Comparison of ENCODE assay signal across 12 cellular contexts in genomic region chr11:68021167-68021787, GRCh38. TPM values are rescaled to one million over a fixed set of nuclear protein-coding genes. Genes with fewer than 3 reads are reported as not detected.
DNase-seq lines count a peak whose midpoint lies in the region; ATAC-seq and TF ChIP-seq lines count a peak whose summit lies in the region.
"Had no signal": no experiment of that assay in that cellular context is flagged by ENCODE, and none has a peak within 500 bp of the region (broad histone marks: within the 10 kb centered on the region; RNA-seq: fewer than 3 reads in every experiment).

No MANE protein-coding gene starts in this region.

- no peaks in the 10 kb centered on the region for H4K20me1 ChIP-seq in hepatocyte (ENCODE audit: insufficient read depth, poor library complexity, severe bottlenecking)

- H3K4me1 Mint-ChIP-seq in type B pancreatic cell (ENCODE audit: unreplicated experiment) = peaks cover 21% of the 10 kb centered on the region

- TF ChIP-seq CTCF in hepatocyte (IDR thresholded peaks at IDR 0.05; ENCODE audit: poor library complexity) (peak; percentile 38), type B pancreatic cell (conservative IDR thresholded peaks at IDR 0.05) (peak; percentile 46)

- H3K27ac Mint-ChIP-seq in type B pancreatic cell = no peak overlapping the region

- peaks cover 13% of the 10 kb centered on the region for H3K36me3 Mint-ChIP-seq in type B pancreatic cell

- no peak overlapping the region for H3K4me3 Mint-ChIP-seq in type B pancreatic cell

- H3K9me3 Mint-ChIP-seq in type B pancreatic cell = peaks cover 5% of the 10 kb centered on the region

- H3K9me3 ChIP-seq in hepatocyte (ENCODE audit: low read depth) = no peaks in the 10 kb centered on the region

- no peak overlapping the region for H3K4me2 ChIP-seq in hepatocyte

- no peak overlapping the region for H2AFZ ChIP-seq in hepatocyte

- H3K4me3 ChIP-seq in hepatocyte = no peak overlapping the region
- H3K4me3 ChIP-seq: SK-N-MC had no signal

- ATAC-seq in SK-N-SH treated with all-trans-retinoic acid at 6 μM for 48 hours = peak; percentile 63

- H3K4me1 ChIP-seq in hepatocyte (ENCODE audit: insufficient read depth) = peaks cover 10% of the 10 kb centered on the region

- WGBS in hepatocyte (ENCODE audit: low lambda C conversion rate, missing lambda C conversion rate) = 57% methylated on average over 19 of the region's 27 CpGs

- no peaks in the 10 kb centered on the region for H3K27me3 Mint-ChIP-seq in type B pancreatic cell

- peak; percentile 30 to 63 for DNase-seq in SHP77 (lab: John Stamatoyannopoulos, UW)
- DNase-seq in SHP77 treated with DMSO at 0.1 percent for 48 hours (lab: John Stamatoyannopoulos, UW) = no peak
- DNase-seq in hepatocyte (ENCODE audit: low spot score) = peak; percentile 68
- no peak for DNase-seq in type B pancreatic cell (ENCODE audit: extremely low spot score, unreplicated experiment)
- no peak for DNase-seq in NCI-H2081 (lab: John Stamatoyannopoulos, UW)
- DNase-seq in NCI-H774 (lab: John Stamatoyannopoulos, UW) = no peak
- DNase-seq in NCI-H526 treated with DMSO at 0.1 percent for 48 hours (lab: John Stamatoyannopoulos, UW) = no peak
- DNase-seq: activated T-cell treated with anti-CD3 and anti-CD28 coated beads, Interleukin-2, amount 50 U/mL, for 1 hour; KBM-7; midbrain had no signal

- H3K27me3 ChIP-seq in hepatocyte = no peaks in the 10 kb centered on the region

- H3K27ac ChIP-seq in hepatocyte = no peak overlapping the region
- H3K27ac ChIP-seq: SK-N-MC had no signal

- no peaks in the 10 kb centered on the region for H3K36me3 ChIP-seq in hepatocyte (replicated peaks; ENCODE audit: insufficient read depth, low read depth)

- no peaks in the 10 kb centered on the region for H3K79me2 ChIP-seq in hepatocyte

- H3K9me2 ChIP-seq in hepatocyte (replicated peaks; ENCODE audit: insufficient read depth) = no peaks in the 10 kb centered on the region

TF ChIP-seq in SK-N-SH treated with all-trans-retinoic acid at 6 μM for 48 hours, 23 proteins besides CTCF, POLR2A, EP300 and RAD21:
- TF ChIP-seq CREB5 (CRISPR knock-in tag; IDR thresholded peaks at IDR 0.05; ENCODE audit: low read depth) (no peak), TSHZ2 (CRISPR knock-in tag; IDR thresholded peaks at IDR 0.05) (no peak), TCF4 (CRISPR knock-in tag; IDR thresholded peaks at IDR 0.05; ENCODE audit: borderline replicate concordance) (no peak), ESRRG (CRISPR knock-in tag; IDR thresholded peaks at IDR 0.05) (no peak), ZNF8 (CRISPR knock-in tag; IDR thresholded peaks at IDR 0.05) (no peak), ARNTL (CRISPR knock-in tag; IDR thresholded peaks at IDR 0.05; ENCODE audit: borderline replicate concordance, low read depth) (no peak)

RNA-seq across cellular contexts. Expression of gene NDUFS8, which starts 9.2 kb away (rescaled TPM):
- total RNA-seq in hepatocyte = 100 and 111 TPM in 2 replicates
- polyA plus RNA-seq in hepatocyte = 286 and 287 TPM in 2 replicates
- 153 and 168 TPM in 2 replicates for total RNA-seq in type B pancreatic cell (ENCODE audit: low replicate concordance)

RNA-seq across cellular contexts. Expression of gene ALDH3B1, which starts 11.2 kb away (rescaled TPM):
- total RNA-seq in hepatocyte = 11.7 and 15.4 TPM in 2 replicates
- polyA plus RNA-seq in hepatocyte = 15.7 and 16.9 TPM in 2 replicates
- total RNA-seq in type B pancreatic cell (ENCODE audit: low replicate concordance) = 0.95 and 1.7 TPM in 2 replicates

RNA-seq across cellular contexts. Expression of gene UNC93B1, which starts 17.4 kb away (rescaled TPM):
- total RNA-seq in hepatocyte = 22.6 and 23.5 TPM in 2 replicates
- 38.0 and 42.9 TPM in 2 replicates for polyA plus RNA-seq in hepatocyte
- total RNA-seq in type B pancreatic cell (ENCODE audit: low replicate concordance) = 13.0 and 13.7 TPM in 2 replicates

RNA-seq across cellular contexts. Expression of gene TCIRG1, which starts 17.5 kb away (rescaled TPM):
- total RNA-seq in hepatocyte (61.0 and 77.4 TPM in 2 replicates), type B pancreatic cell (ENCODE audit: low replicate concordance) (37.0 and 49.7 TPM in 2 replicates)
- 125 and 199 TPM in 2 replicates for polyA plus RNA-seq in hepatocyte

Comparison
In these comparisons a context has a peak if more than half of its experiments do, and no peak if none do; other contexts are left out.
1. DNase-seq: peak in SHP77 (2 of 2) and hepatocyte (single experiment); none in SHP77 treated with DMSO at 0.1 percent for 48 hours (single experiment), type B pancreatic cell (single experiment), NCI-H2081 (0 of 2), NCI-H774 (single experiment) and NCI-H526 treated with DMSO at 0.1 percent for 48 hours (single experiment).